In the genomic region with DNA sequence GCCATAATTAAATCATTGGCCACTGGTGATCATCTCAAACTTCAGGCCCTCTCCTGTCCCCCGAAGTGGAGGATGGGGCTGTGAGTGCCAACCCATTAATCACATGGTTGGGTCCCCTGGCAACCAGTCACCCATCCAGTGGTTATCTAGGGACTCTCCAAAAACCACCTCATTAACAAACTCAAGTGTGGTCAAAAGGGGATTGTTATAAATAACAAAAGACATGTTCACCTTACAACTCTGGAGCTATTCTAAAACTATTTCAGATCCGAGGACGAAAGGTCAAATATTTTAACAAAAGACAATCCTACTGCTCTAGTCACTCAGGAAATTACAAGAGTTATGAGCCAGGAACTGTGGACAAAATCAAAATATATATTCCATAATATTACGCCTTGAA, we compare ENCODE assay signal across 23 cellular contexts.
"Had no signal": no experiment of that assay in that cellular context is flagged by ENCODE, and none has a peak within 500 bp of the region (broad histone marks: within the 10 kb centered on the region; RNA-seq: fewer than 3 reads in every experiment).

No MANE protein-coding gene starts in this region.

- H3K4me1 ChIP-seq: esophagus muscularis mucosa, gastrocnemius medialis, left lung, lower lobe of right lung, parathyroid adenoma, prostate gland, right lobe of liver, testis, transverse colon had no signal

- H3K36me3 Mint-ChIP-seq: stimulated activated effector memory CD8-positive, alpha-beta T cell treated with anti-CD3 and anti-CD28 coated beads, Interleukin-12 subunit alpha, Interleukin-12 subunit beta, amount 100 ng/mL, for 72 hours had no signal

- H3K4me3 Mint-ChIP-seq: naive B cell; nephron; stimulated activated effector memory CD8-positive, alpha-beta T cell treated with anti-CD3 and anti-CD28 coated beads, Interleukin-12 subunit alpha, Interleukin-12 subunit beta, amount 100 ng/mL, for 72 hours; stimulated activated naive CD8-positive, alpha-beta T cell treated with anti-CD3 and anti-CD28 coated beads, Interleukin-15, Interleukin-2, amounts not matched to agents 100 ng/mL and 50 ng/mL, for 24 hours had no signal

- H3K4me1 Mint-ChIP-seq: nephron; stimulated activated effector memory CD8-positive, alpha-beta T cell treated with anti-CD3 and anti-CD28 coated beads, Interleukin-12 subunit alpha, Interleukin-12 subunit beta, amount 100 ng/mL, for 72 hours had no signal

- ATAC-seq: gastrocnemius medialis; left lung; lower lobe of right lung; right lobe of liver; stimulated activated effector memory CD8-positive, alpha-beta T cell treated with anti-CD3 and anti-CD28 coated beads, Interleukin-12 subunit alpha, Interleukin-12 subunit beta, amount 100 ng/mL, for 72 hours had no signal

- H3K4me3 ChIP-seq: coronary artery, esophagus muscularis mucosa, gastrocnemius medialis, left lung, lower lobe of right lung, prostate gland, right lobe of liver, testis, transverse colon had no signal

- H3K9me3 ChIP-seq: gastrocnemius medialis, lower lobe of right lung, prostate gland, right lobe of liver, testis, transverse colon had no signal

- H3K27ac ChIP-seq: coronary artery, epithelial cell of prostate, esophagus muscularis mucosa, gastrocnemius medialis, left lung, lower lobe of right lung, parathyroid adenoma, prostate gland, right lobe of liver, testis, transverse colon had no signal

- H3K27me3 ChIP-seq: gastrocnemius medialis, right lobe of liver, testis, transverse colon had no signal

- H3K27ac Mint-ChIP-seq: nephron; stimulated activated effector memory CD8-positive, alpha-beta T cell treated with anti-CD3 and anti-CD28 coated beads, Interleukin-12 subunit alpha, Interleukin-12 subunit beta, amount 100 ng/mL, for 72 hours; stimulated activated naive CD8-positive, alpha-beta T cell treated with anti-CD3 and anti-CD28 coated beads, Interleukin-15, Interleukin-2, amounts not matched to agents 100 ng/mL and 50 ng/mL, for 24 hours had no signal

- H3K36me3 ChIP-seq: esophagus muscularis mucosa, gastrocnemius medialis, left lung, lower lobe of right lung, prostate gland, right lobe of liver, transverse colon had no signal

- DNase-seq: effector memory CD4-positive, alpha-beta T cell; gastrocnemius medialis; glutamatergic neuron; left lung; lower lobe of right lung; mesenchymal stem cell; midbrain; naive B cell; occipital lobe; retina; right lobe of liver; stimulated activated CD4-positive, alpha-beta T cell treated with anti-CD3 and anti-CD28 coated beads, Interleukin-4, amount 100 ng/mL, for 1 hour; stimulated activated CD8-positive, alpha-beta memory T cell treated with anti-CD3 and anti-CD28 coated beads, Interleukin-4, amount 100 ng/mL, for 48 hours; testis; transverse colon had no signal
